ENCODE assay signal across 8 cellular contexts in genomic region chr17:30104575-30105339, GRCh38.
DNase-seq lines count a peak whose midpoint lies in the region; ATAC-seq lines count a peak whose summit lies in the region.

No MANE protein-coding gene starts in this region.

- DNase-seq in DMS79 (lab: John Stamatoyannopoulos, UW) (peak; percentile 43), NCI-H524 (lab: John Stamatoyannopoulos, UW) (peak; percentile 96 to 97), left kidney (ENCODE audit: low read depth, low spot score) (peak; percentile 94)
- peak; percentile 67 to 75 for DNase-seq in activated CD4-positive, alpha-beta T cell treated with anti-CD3 and anti-CD28 coated beads for 4 hours
- peak; percentile 74 to 75 for DNase-seq in stimulated activated CD4-positive, alpha-beta T cell treated with anti-CD3 and anti-CD28 coated beads, Interleukin-2, amount 100 ng/mL, for 24 hours

- intact Hi-C loops in dendritic cell treated with granulocyte-macrophage colony-stimulating factor and Interleukin-4, amounts not matched to agents 40 ng/mL and 50 ng/mL, for 4 days (cut with micrococcal nuclease) = loop anchor here (1.0 kb wide), 1 partner anchor 232 kb away; no protein-coding TSS in a partner anchor

- no peaks in the 10 kb centered on the region for H3K36me3 Mint-ChIP-seq in dendritic cell treated with granulocyte-macrophage colony-stimulating factor and Interleukin-4, amounts not matched to agents 40 ng/mL and 50 ng/mL, for 4 days (ENCODE audit: low read depth)

- ATAC-seq in HG03097 (IDR thresholded peaks at IDR 0.05; ENCODE audit: low FRiP score, unreplicated experiment) (peak; percentile 75), GM18870 (IDR thresholded peaks at IDR 0.05; ENCODE audit: unreplicated experiment) (no peak)

- peaks cover 12% of the 10 kb centered on the region for H3K4me1 Mint-ChIP-seq in dendritic cell treated with granulocyte-macrophage colony-stimulating factor and Interleukin-4, amounts not matched to agents 40 ng/mL and 50 ng/mL, for 4 days (ENCODE audit: low read depth)

- peak overlapping the region; percentile 90 for H3K27ac Mint-ChIP-seq in dendritic cell treated with granulocyte-macrophage colony-stimulating factor and Interleukin-4, amounts not matched to agents 40 ng/mL and 50 ng/mL, for 4 days

- no peaks in the 10 kb centered on the region for H3K27me3 Mint-ChIP-seq in dendritic cell treated with granulocyte-macrophage colony-stimulating factor and Interleukin-4, amounts not matched to agents 40 ng/mL and 50 ng/mL, for 4 days

- H3K4me3 Mint-ChIP-seq in dendritic cell treated with granulocyte-macrophage colony-stimulating factor and Interleukin-4, amounts not matched to agents 40 ng/mL and 50 ng/mL, for 4 days = peak overlapping the region; percentile 77

- no peaks in the 10 kb centered on the region for H3K9me3 Mint-ChIP-seq in dendritic cell treated with granulocyte-macrophage colony-stimulating factor and Interleukin-4, amounts not matched to agents 40 ng/mL and 50 ng/mL, for 4 days

Comparison
In these comparisons a context has a peak if more than half of its experiments do, and no peak if none do; other contexts are left out.
1. DNase-seq: peak in every context shown above with its lines; median percentile 96 in NCI-H524; 94 in left kidney; 74 in stimulated activated CD4-positive, alpha-beta T cell treated with anti-CD3 and anti-CD28 coated beads, Interleukin-2, amount 100 ng/mL, for 24 hours; 71 in activated CD4-positive, alpha-beta T cell treated with anti-CD3 and anti-CD28 coated beads for 4 hours; 43 in DMS79.